4 cellular contexts compared by ENCODE assay signal in the genomic region with DNA sequence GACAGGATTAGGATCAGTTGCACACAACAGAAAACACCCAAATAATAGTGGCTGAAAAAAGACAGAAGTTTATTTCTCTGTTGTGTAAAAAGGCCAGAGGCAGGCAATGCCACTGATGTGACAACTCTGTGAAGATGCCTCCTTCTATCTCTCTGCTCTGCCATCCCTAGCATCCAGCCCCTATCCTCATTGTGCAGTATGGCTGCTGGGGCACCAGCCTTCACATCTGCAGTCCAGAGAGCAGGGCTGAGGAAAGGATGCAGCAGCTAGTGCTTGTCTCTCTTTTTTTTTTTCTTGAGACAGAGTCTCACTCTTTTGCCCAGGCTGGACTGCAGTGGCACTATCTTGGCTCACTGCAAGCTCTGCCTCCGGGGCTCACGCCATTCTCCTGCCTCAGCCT.
TF ChIP-seq lines count a peak whose summit lies in the region.

No MANE protein-coding gene starts in this region.

TF ChIP-seq in HepG2, 621 proteins besides CTCF, POLR2A, EP300 and RAD21:
- TF ChIP-seq ZMYM3 (CRISPR knock-in tag; IDR thresholded peaks at IDR 0.05) (peak; percentile 63), RBFOX2 (IDR thresholded peaks at IDR 0.05; ENCODE audit: low read depth, low read length) (no peak)

TF ChIP-seq in HEK293, 187 proteins besides CTCF, POLR2A, EP300 and RAD21:
- TF ChIP-seq, protein P1, sequence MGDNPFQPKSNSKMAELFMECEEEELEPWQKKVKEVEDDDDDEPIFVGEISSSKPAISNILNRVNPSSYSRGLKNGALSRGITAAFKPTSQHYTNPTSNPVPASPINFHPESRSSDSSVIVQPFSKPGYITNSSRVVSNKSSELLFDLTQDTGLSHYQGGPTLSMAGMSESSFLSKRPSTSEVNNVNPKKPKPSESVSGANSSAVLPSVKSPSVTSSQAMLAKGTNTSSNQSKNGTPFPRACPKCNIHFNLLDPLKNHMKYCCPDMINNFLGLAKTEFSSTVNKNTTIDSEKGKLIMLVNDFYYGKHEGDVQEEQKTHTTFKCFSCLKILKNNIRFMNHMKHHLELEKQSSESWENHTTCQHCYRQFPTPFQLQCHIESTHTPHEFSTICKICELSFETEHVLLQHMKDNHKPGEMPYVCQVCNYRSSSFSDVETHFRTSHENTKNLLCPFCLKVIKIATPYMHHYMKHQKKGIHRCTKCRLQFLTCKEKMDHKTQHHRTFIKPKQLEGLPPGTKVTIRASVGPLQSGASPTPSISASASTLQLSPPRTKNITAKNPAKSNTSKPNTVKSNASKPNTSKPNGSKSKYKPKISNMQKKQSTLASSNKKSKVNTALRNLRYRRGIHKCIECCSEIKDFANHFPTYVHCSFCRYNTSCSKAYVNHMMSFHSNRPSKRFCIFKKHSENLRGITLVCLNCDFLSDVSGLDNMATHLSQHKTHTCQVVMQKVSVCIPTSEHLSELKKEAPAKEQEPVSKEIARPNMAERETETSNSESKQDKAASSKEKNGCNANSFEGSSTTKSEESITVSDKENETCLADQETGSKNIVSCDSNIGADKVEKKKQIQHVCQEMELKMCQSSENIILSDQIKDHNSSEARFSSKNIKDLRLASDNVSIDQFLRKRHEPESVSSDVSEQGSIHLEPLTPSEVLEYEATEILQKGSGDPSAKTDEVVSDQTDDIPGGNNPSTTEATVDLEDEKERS (tag by site-specific recombination; IDR thresholded peaks at IDR 0.05), result 0 out of 2 replicates have a peak, but pooled peaks have one; percentile 64
- TF ChIP-seq ZNF354C (tag by site-specific recombination; IDR thresholded peaks at IDR 0.05; ENCODE audit: borderline replicate concordance, low read depth), result no peak
- TF ChIP-seq, protein P2, sequence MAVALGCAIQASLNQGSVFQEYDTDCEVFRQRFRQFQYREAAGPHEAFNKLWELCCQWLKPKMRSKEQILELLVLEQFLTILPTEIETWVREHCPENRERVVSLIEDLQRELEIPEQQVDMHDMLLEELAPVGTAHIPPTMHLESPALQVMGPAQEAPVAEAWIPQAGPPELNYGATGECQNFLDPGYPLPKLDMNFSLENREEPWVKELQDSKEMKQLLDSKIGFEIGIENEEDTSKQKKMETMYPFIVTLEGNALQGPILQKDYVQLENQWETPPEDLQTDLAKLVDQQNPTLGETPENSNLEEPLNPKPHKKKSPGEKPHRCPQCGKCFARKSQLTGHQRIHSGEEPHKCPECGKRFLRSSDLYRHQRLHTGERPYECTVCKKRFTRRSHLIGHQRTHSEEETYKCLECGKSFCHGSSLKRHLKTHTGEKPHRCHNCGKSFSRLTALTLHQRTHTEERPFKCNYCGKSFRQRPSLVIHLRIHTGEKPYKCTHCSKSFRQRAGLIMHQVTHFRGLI (tag by site-specific recombination; IDR thresholded peaks at IDR 0.05), result no peak
TF ChIP-seq in HEK293: peak in this region for 1.

TF ChIP-seq in K562, 482 proteins besides CTCF, POLR2A, EP300 and RAD21:
- TF ChIP-seq ZNF133 (CRISPR knock-in tag; IDR thresholded peaks at IDR 0.05) (no peak), RBM25 (IDR thresholded peaks at IDR 0.05; ENCODE audit: low read depth, low read length, severe bottlenecking) (peak; percentile 81), ZNF79 (CRISPR knock-in tag; IDR thresholded peaks at IDR 0.05; ENCODE audit: low read depth) (no peak), SMARCA5 (IDR thresholded peaks at IDR 0.05) (peak; percentile 66; the same call in 1 of the 2 replicates), NR2F6 (CRISPR knock-in tag; IDR thresholded peaks at IDR 0.05) (no peak), ZKSCAN1 (IDR thresholded peaks at IDR 0.05; ENCODE audit: low read depth, low read length) (no peak), ZNF785 (CRISPR knock-in tag; IDR thresholded peaks at IDR 0.05) (no peak), BCOR (IDR thresholded peaks at IDR 0.05) (0 out of 2 replicates have a peak, but pooled peaks have one; percentile 13), ZFX (CRISPR knock-in tag; IDR thresholded peaks at IDR 0.05) (no peak), HLTF (IDR thresholded peaks at IDR 0.05) (peak; percentile 54; the same call in 1 of the 2 replicates)
- TF ChIP-seq, protein P3, sequence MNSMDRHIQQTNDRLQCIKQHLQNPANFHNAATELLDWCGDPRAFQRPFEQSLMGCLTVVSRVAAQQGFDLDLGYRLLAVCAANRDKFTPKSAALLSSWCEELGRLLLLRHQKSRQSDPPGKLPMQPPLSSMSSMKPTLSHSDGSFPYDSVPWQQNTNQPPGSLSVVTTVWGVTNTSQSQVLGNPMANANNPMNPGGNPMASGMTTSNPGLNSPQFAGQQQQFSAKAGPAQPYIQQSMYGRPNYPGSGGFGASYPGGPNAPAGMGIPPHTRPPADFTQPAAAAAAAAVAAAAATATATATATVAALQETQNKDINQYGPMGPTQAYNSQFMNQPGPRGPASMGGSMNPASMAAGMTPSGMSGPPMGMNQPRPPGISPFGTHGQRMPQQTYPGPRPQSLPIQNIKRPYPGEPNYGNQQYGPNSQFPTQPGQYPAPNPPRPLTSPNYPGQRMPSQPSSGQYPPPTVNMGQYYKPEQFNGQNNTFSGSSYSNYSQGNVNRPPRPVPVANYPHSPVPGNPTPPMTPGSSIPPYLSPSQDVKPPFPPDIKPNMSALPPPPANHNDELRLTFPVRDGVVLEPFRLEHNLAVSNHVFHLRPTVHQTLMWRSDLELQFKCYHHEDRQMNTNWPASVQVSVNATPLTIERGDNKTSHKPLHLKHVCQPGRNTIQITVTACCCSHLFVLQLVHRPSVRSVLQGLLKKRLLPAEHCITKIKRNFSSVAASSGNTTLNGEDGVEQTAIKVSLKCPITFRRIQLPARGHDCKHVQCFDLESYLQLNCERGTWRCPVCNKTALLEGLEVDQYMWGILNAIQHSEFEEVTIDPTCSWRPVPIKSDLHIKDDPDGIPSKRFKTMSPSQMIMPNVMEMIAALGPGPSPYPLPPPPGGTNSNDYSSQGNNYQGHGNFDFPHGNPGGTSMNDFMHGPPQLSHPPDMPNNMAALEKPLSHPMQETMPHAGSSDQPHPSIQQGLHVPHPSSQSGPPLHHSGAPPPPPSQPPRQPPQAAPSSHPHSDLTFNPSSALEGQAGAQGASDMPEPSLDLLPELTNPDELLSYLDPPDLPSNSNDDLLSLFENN (IDR thresholded peaks at IDR 0.05; ENCODE audit: low read depth in 2 of 2, low read length in 2 of 2), result no peak

TF ChIP-seq in WTC11, 78 proteins besides CTCF, POLR2A, EP300 and RAD21:
- TF ChIP-seq, protein P4, sequence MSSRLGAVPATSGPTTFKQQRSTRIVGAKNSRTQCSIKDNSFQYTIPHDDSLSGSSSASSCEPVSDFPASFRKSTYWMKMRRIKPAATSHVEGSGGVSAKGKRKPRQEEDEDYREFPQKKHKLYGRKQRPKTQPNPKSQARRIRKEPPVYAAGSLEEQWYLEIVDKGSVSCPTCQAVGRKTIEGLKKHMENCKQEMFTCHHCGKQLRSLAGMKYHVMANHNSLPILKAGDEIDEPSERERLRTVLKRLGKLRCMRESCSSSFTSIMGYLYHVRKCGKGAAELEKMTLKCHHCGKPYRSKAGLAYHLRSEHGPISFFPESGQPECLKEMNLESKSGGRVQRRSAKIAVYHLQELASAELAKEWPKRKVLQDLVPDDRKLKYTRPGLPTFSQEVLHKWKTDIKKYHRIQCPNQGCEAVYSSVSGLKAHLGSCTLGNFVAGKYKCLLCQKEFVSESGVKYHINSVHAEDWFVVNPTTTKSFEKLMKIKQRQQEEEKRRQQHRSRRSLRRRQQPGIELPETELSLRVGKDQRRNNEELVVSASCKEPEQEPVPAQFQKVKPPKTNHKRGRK (CRISPR knock-in tag; IDR thresholded peaks at IDR 0.05; ENCODE audit: borderline replicate concordance), result no peak
